In the genomic region with DNA sequence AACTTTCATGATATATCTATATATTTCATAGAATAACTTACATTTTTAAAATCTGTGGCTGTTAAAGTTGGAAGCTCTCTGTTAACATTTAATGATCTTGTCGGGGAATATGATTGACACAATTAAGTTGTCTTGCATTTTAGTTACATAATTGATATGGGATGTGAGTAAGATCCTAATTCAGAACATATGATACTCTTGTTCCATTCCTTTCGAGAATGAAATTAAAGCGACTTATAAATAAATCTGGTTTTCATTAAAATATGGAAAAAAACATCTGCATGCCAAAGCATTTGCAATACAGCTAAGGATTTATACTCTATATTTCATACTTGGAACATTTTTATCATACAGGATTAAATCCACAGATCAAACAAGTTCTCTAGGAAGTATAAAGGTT, we compare ENCODE assay signal across 16 cellular contexts.
"Had no signal": no experiment of that assay in that cellular context is flagged by ENCODE, and none has a peak within 500 bp of the region (broad histone marks: within the 10 kb centered on the region; RNA-seq: fewer than 3 reads in every experiment).

No MANE protein-coding gene starts in this region.

- H3K9me3 ChIP-seq: adrenal gland, left ventricle myocardium inferior, suprapubic skin had no signal

- H3K36me3 ChIP-seq: adrenal gland, left ventricle myocardium inferior, suprapubic skin had no signal

- H3K27me3 ChIP-seq: adrenal gland, dorsolateral prefrontal cortex, foreskin keratinocyte, suprapubic skin had no signal

- H3K4me3 ChIP-seq: adrenal gland, dorsolateral prefrontal cortex, left ventricle myocardium inferior, suprapubic skin had no signal

- DNase-seq: activated CD4-positive, alpha-beta memory T cell treated with anti-CD3 and anti-CD28 coated beads for 36 hours; activated CD4-positive, alpha-beta T cell treated with anti-CD3 and anti-CD28 coated beads for 36 hours; activated CD8-positive, alpha-beta memory T cell treated with anti-CD3 and anti-CD28 coated beads, Interleukin-2, amount 10 ng/mL, durations not matched to agents 7 days and 5 days; activated naive CD4-positive, alpha-beta T cell treated with anti-CD3 and anti-CD28 coated beads, Interleukin-2, amount 10 ng/mL, durations not matched to agents 7 days and 5 days; activated T-cell treated with anti-CD3 and anti-CD28 coated beads, Interleukin-2, amount 50 U/mL, for 1 hour; adrenal gland; dorsolateral prefrontal cortex; endodermal cell; foreskin keratinocyte; glutamatergic neuron; left ventricle myocardium inferior; nucleus accumbens; stimulated activated naive CD8-positive, alpha-beta T cell treated with anti-CD3 and anti-CD28 coated beads, Interleukin-15, Interleukin-2, amounts not matched to agents 100 U/mL and 50 U/mL, for 24 hours; trophoblast cell had no signal

- H3K4me1 ChIP-seq: adrenal gland, left ventricle myocardium inferior had no signal

- H3K27ac ChIP-seq: adrenal gland, dorsolateral prefrontal cortex, left ventricle myocardium inferior, suprapubic skin had no signal

- ATAC-seq: activated CD4-positive, alpha-beta T cell treated with anti-CD3 and anti-CD28 coated beads for 36 hours; activated CD8-positive, alpha-beta memory T cell treated with anti-CD3 and anti-CD28 coated beads, Interleukin-2, amount 10 ng/mL, durations not matched to agents 7 days and 5 days; foreskin keratinocyte; natural killer cell treated with Interleukin-12 subunit alpha and Interleukin-12 subunit beta and Interleukin-15 and Interleukin-18, amount 100 ng/mL, for 72 hours; stimulated activated naive CD8-positive, alpha-beta T cell treated with anti-CD3 and anti-CD28 coated beads, Interleukin-15, Interleukin-2, amounts not matched to agents 100 U/mL and 50 U/mL, for 24 hours had no signal
